In the genomic region with DNA sequence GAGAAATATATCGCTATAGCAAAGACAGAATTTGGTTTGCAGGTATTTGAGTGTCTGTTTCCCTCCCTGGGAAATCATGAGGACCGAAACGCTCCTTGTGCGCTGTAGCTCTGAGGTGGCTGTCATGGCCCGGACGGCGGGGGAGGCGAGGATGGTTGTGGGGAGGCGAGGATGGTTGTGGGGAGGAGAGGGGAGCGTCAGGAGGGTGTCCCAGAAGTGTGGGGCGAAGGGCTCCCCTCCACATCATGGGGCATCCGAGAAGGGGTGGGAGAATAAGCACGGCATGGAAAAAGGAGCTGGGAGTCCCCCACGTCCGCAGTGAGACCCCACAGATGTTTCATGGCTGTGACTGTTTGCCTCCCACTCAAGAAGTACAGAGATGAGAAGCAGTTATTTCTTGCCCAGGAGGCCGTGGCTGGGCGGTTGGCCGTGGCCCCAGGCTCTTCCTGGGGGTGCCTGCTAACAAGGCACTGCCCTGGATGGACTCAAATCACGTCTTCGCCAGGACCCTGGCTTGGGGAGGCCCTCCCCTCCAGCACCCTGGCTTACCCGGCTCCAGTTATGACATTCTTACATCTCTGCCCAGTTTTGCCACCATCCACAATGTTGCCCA, we compare ENCODE assay signal across 8 cellular contexts. TPM values are rescaled to one million over a fixed set of nuclear protein-coding genes. Genes with fewer than 3 reads are reported as not detected.
DNase-seq lines count a peak whose midpoint lies in the region; ATAC-seq and TF ChIP-seq lines count a peak whose summit lies in the region.

No MANE protein-coding gene starts in this region.

- ATAC-seq in stimulated activated naive CD8-positive, alpha-beta T cell treated with anti-CD3 and anti-CD28 coated beads, Interleukin-15, Interleukin-2, amounts not matched to agents 100 U/mL and 50 U/mL, for 24 hours: no peak
- no peak for ATAC-seq in HG02852 (IDR thresholded peaks at IDR 0.05; ENCODE audit: unreplicated experiment)

- H3K4me1 Mint-ChIP-seq in stimulated activated naive CD8-positive, alpha-beta T cell treated with anti-CD3 and anti-CD28 coated beads, Interleukin-15, Interleukin-2, amounts not matched to agents 100 ng/mL and 50 ng/mL, for 24 hours (ENCODE audit: low read depth): peaks cover 30% of the 10 kb centered on the region
- H3K4me1 Mint-ChIP-seq in chondrocyte (ENCODE audit: low read depth): peaks cover 45% of the 10 kb centered on the region
- peaks cover 26% of the 10 kb centered on the region for H3K4me1 Mint-ChIP-seq in nephron

- TF ChIP-seq CTCF in chondrocyte (IDR thresholded peaks at IDR 0.05) (no peak), nephron (IDR thresholded peaks at IDR 0.05; ENCODE audit: unreplicated experiment in 3 of 3) (no peak)

- H3K9me3 Mint-ChIP-seq in stimulated activated naive CD8-positive, alpha-beta T cell treated with anti-CD3 and anti-CD28 coated beads, Interleukin-15, Interleukin-2, amounts not matched to agents 100 ng/mL and 50 ng/mL, for 24 hours: no peaks in the 10 kb centered on the region
- H3K9me3 Mint-ChIP-seq in chondrocyte (ENCODE audit: low read depth) (no peaks in the 10 kb centered on the region), nephron (no peaks in the 10 kb centered on the region)

- H3K36me3 Mint-ChIP-seq in stimulated activated naive CD8-positive, alpha-beta T cell treated with anti-CD3 and anti-CD28 coated beads, Interleukin-15, Interleukin-2, amounts not matched to agents 100 ng/mL and 50 ng/mL, for 24 hours (ENCODE audit: low read depth): peaks cover 13% of the 10 kb centered on the region
- H3K36me3 Mint-ChIP-seq in chondrocyte (ENCODE audit: low read depth) (peaks cover 19% of the 10 kb centered on the region), nephron (ENCODE audit: low read depth) (no peaks in the 10 kb centered on the region)

- peak overlapping the region; percentile 77 for H3K4me3 Mint-ChIP-seq in stimulated activated naive CD8-positive, alpha-beta T cell treated with anti-CD3 and anti-CD28 coated beads, Interleukin-15, Interleukin-2, amounts not matched to agents 100 ng/mL and 50 ng/mL, for 24 hours
- H3K4me3 Mint-ChIP-seq in chondrocyte (ENCODE audit: unreplicated experiment) (peak overlapping the region; percentile 79), nephron (peak overlapping the region; percentile 78 to 89 (median 87))

- H3K27me3 Mint-ChIP-seq in stimulated activated naive CD8-positive, alpha-beta T cell treated with anti-CD3 and anti-CD28 coated beads, Interleukin-15, Interleukin-2, amounts not matched to agents 100 ng/mL and 50 ng/mL, for 24 hours: peaks cover 9% of the 10 kb centered on the region
- H3K27me3 Mint-ChIP-seq in chondrocyte (ENCODE audit: low read depth) (no peaks in the 10 kb centered on the region), nephron (ENCODE audit: low read depth) (peaks cover 81% of the 10 kb centered on the region)

- H3K27ac Mint-ChIP-seq in stimulated activated naive CD8-positive, alpha-beta T cell treated with anti-CD3 and anti-CD28 coated beads, Interleukin-15, Interleukin-2, amounts not matched to agents 100 ng/mL and 50 ng/mL, for 24 hours: peak overlapping the region; percentile 79
- peak overlapping the region; percentile 84 for H3K27ac Mint-ChIP-seq in chondrocyte (ENCODE audit: unreplicated experiment)
- H3K27ac Mint-ChIP-seq in nephron: peak overlapping the region in 1 of 3 experiments; percentile 20

- DNase-seq in stimulated activated naive CD8-positive, alpha-beta T cell treated with anti-CD3 and anti-CD28 coated beads, Interleukin-15, Interleukin-2, amounts not matched to agents 100 U/mL and 50 U/mL, for 24 hours: no peak
- no peak for DNase-seq in chondrocyte (ENCODE audit: low spot score)
- DNase-seq in glomerular visceral epithelial cell (ENCODE audit: extremely low spot score): no peak
- no peak for DNase-seq in DMS 273 treated with DMSO at 0.1 percent for 48 hours (lab: John Stamatoyannopoulos, UW)
- no peak for DNase-seq in NOMO-1 treated with dmso at 0.1 percent for 144 hours (lab: John Stamatoyannopoulos, UW; ENCODE audit: unreplicated experiment)

RNA-seq across cellular contexts. Expression of gene ATP10A, which starts 0.9 kb away (rescaled TPM):
- total RNA-seq in chondrocyte: 160 to 190 TPM (median 163 TPM) in 3 replicates
